Comparison of ENCODE assay signal across 8 cellular contexts in genomic region chr5:7869474-7870136, GRCh38. TPM values are rescaled to one million over a fixed set of nuclear protein-coding genes. Genes with fewer than 3 reads are reported as not detected.
A peak's percentile ranks its signal among the peaks of the same experiment; 100 is the strongest.
DNase-seq lines count a peak whose midpoint lies in the region; ATAC-seq, FAIRE-seq and TF ChIP-seq lines count a peak whose summit lies in the region.

No MANE protein-coding gene starts in this region.

- peaks cover 21% of the 10 kb centered on the region for H3K4me1 ChIP-seq in ACC112 (ENCODE audit: control insufficient read depth, insufficient read depth, low read length, unreplicated experiment)
- H3K4me1 ChIP-seq in SJSA1 (replicated peaks): peaks cover 15% of the 10 kb centered on the region; the same call in 1 of the 2 replicates
- H3K4me1 ChIP-seq in upper lobe of left lung: peaks cover 21 to 49% (median 28%) of the 10 kb centered on the region in 4 donors

- peak overlapping the region; percentile 85 for H3K4me3 Mint-ChIP-seq in mesothelial cell of epicardium

- peaks cover 87% of the 10 kb centered on the region for H3K79me2 ChIP-seq in ACC112 (ENCODE audit: control insufficient read depth, insufficient read depth, low read length, unreplicated experiment)

- TF ChIP-seq CTCF in coronary artery (IDR thresholded peaks at IDR 0.05) (no peak), mesothelial cell of epicardium (IDR thresholded peaks at IDR 0.05; ENCODE audit: unreplicated experiment) (no peak), upper lobe of left lung (IDR thresholded peaks at IDR 0.05) (no peak)

- H3K27me3 ChIP-seq in ACC112 (ENCODE audit: insufficient read depth, low read length) (no peaks in the 10 kb centered on the region), SJSA1 (replicated peaks) (no peaks in the 10 kb centered on the region), upper lobe of left lung (no peaks in the 10 kb centered on the region)

- no peak for TF ChIP-seq POLR2A in upper lobe of left lung (IDR thresholded peaks at IDR 0.05)
- no peak for TF ChIP-seq POLR2A in H54 (IDR thresholded peaks at IDR 0.05; ENCODE audit: low read depth, low read length)

- H2AFZ ChIP-seq in ACC112 (ENCODE audit: low read length, unreplicated experiment): peak overlapping the region; percentile 96

- H3K27me3 Mint-ChIP-seq in mesothelial cell of epicardium (ENCODE audit: low read depth): no peaks in the 10 kb centered on the region

- FAIRE-seq in GM18507 (lab: Jason Lieb, UNC): peak; percentile 75
- FAIRE-seq in H54 (lab: Jason Lieb, UNC): no peak

- H3K36me3 Mint-ChIP-seq in mesothelial cell of epicardium: peaks cover 5% of the 10 kb centered on the region

- DNase-seq in GM18507 (ENCODE audit: extremely low spot score, insufficient read length, low read depth): no peak
- no peak for DNase-seq in SJSA1 (ENCODE audit: low read depth in 1 of 2, low spot score in 2 of 2)
- DNase-seq in coronary artery (ENCODE audit: low spot score): no peak
- peak; percentile 27 to 50 for DNase-seq in mesothelial cell of epicardium (ENCODE audit: low spot score in 2 of 2, unreplicated experiment in 2 of 2)
- DNase-seq in upper lobe of left lung: no peak
- no peak for DNase-seq in H54 (ENCODE audit: insufficient read length, low spot score)

- ATAC-seq in HG02973 (IDR thresholded peaks at IDR 0.05; ENCODE audit: unreplicated experiment): peak; percentile 26
- peak in 1 of 2 donors; percentile 78 for ATAC-seq in upper lobe of left lung (ENCODE audit: low FRiP score in 2 of 2)

- H3K36me3 ChIP-seq in ACC112 (ENCODE audit: insufficient read depth, low read length) (peaks cover 9% of the 10 kb centered on the region; the same call in 1 of the 2 replicates), SJSA1 (peaks cover 74% of the 10 kb centered on the region), upper lobe of left lung (peaks cover 0 to 17% (median 1%) of the 10 kb centered on the region in 4 donors)

- peak overlapping the region; percentile 31 for H3K27ac Mint-ChIP-seq in mesothelial cell of epicardium

- peaks cover 32% of the 10 kb centered on the region for H3K4me1 Mint-ChIP-seq in mesothelial cell of epicardium

- H3K27ac ChIP-seq in ACC112 (ENCODE audit: low read depth, low read length) (peak overlapping the region; percentile 48; the same call in 1 of the 2 replicates), SJSA1 (peak overlapping the region; percentile 49), coronary artery (peak overlapping the region; percentile 81 to 83), upper lobe of left lung (peak overlapping the region; percentile 82 to 91 (median 90))

- peak overlapping the region; percentile 87 for H3K4me3 ChIP-seq in ACC112 (ENCODE audit: low read depth, low read length)
- peak overlapping the region; percentile 91 for H3K4me3 ChIP-seq in SJSA1
- peak overlapping the region; percentile 90 for H3K4me3 ChIP-seq in coronary artery
- H3K4me3 ChIP-seq in upper lobe of left lung: peak overlapping the region; percentile 71 to 99 (median 84)

- 3 to 5% methylated on average over 10 to 15 of the region's 41 CpGs for WGBS in upper lobe of left lung, 2 donors

- TF ChIP-seq EP300 in upper lobe of left lung (IDR thresholded peaks at IDR 0.05): no peak

- no peaks in the 10 kb centered on the region for H3K9me3 Mint-ChIP-seq in mesothelial cell of epicardium

- H3K9me3 ChIP-seq in SJSA1 (replicated peaks): no peaks in the 10 kb centered on the region
- no peaks in the 10 kb centered on the region for H3K9me3 ChIP-seq in upper lobe of left lung

RNA-seq across cellular contexts. Expression of gene MTRR, which starts 0.7 kb away (rescaled TPM):
- total RNA-seq in SJSA1 (2014; rRNA removed; shearing (Covaris generic)): 37.5 and 52.1 TPM in 2 replicates
- total RNA-seq in mesothelial cell of epicardium (40.5 to 44.1 TPM (median 40.7 TPM) in 3 replicates), upper lobe of left lung (100 to 1,000 TPM in 3 of 6 donors, 10 to 100 TPM in 3; 91.1 to 157 (median 105) TPM)

RNA-seq across cellular contexts. Expression of gene FASTKD3, which starts 0.8 kb away (rescaled TPM):
- total RNA-seq in SJSA1 (2014; rRNA removed; shearing (Covaris generic)): 7.3 and 23.6 TPM in 2 replicates
- total RNA-seq in mesothelial cell of epicardium: 9.4 to 10.6 TPM (median 10.3 TPM) in 3 replicates
- 10 to 100 TPM in 3 of 6 donors, 1 to 10 TPM in 3; 1.6 to 21.0 (median 10.6) TPM for total RNA-seq in upper lobe of left lung

RNA-seq across cellular contexts. Expression of gene CFAP90, which starts 18.7 kb away (rescaled TPM):
- not detected in 2 replicates for total RNA-seq in SJSA1 (2014; rRNA removed; shearing (Covaris generic))
- total RNA-seq in mesothelial cell of epicardium: 0.35 to 1.3 TPM (median 0.85 TPM) in 3 replicates
- total RNA-seq in upper lobe of left lung: 10 to 100 TPM in 1 of 6 donors, 1 to 10 TPM in 4, under 1 TPM in 1; 0.54 to 11.3 (median 6.0) TPM

Comparison
In these comparisons a context has a peak if more than half of its experiments do, and no peak if none do; other contexts are left out.
1. DNase-seq: peak in mesothelial cell of epicardium (2 of 2); none in GM18507 (single experiment), SJSA1 (0 of 2), coronary artery (single experiment), upper lobe of left lung (0 of 2) and H54 (single experiment).
2. Peak in every context shown above with its lines, with median percentiles within 50 percentile points of each other: H3K27ac ChIP-seq and H3K4me3 ChIP-seq.